Comparison of ENCODE assay signal across 1 cellular context in genomic region chr4:175509320-175509719, GRCh38.
TF ChIP-seq lines count a peak whose summit lies in the region.

No MANE protein-coding gene starts in this region.

TF ChIP-seq in SK-N-SH, 30 proteins besides CTCF, POLR2A, EP300 and RAD21 (continued from another document):
- TF ChIP-seq MAX (IDR thresholded peaks at IDR 0.05; ENCODE audit: low read depth) (no peak), POLR2AphosphoS5 (IDR thresholded peaks at IDR 0.05; ENCODE audit: low read depth, low read length) (no peak), NRF1 (IDR thresholded peaks at IDR 0.05; ENCODE audit: low read depth, low read length) (no peak), NFIC (IDR thresholded peaks at IDR 0.05; ENCODE audit: borderline replicate concordance) (no peak), MEF2A (IDR thresholded peaks at IDR 0.05; ENCODE audit: borderline replicate concordance, low read depth) (no peak), YY1 (IDR thresholded peaks at IDR 0.05; ENCODE audit: low read depth) (no peak), ELF1 (IDR thresholded peaks at IDR 0.05) (no peak), GABPA (IDR thresholded peaks at IDR 0.05; ENCODE audit: low read depth) (no peak), SIN3A (IDR thresholded peaks at IDR 0.05; ENCODE audit: borderline replicate concordance, low read depth, low read length) (no peak), TEAD4 (IDR thresholded peaks at IDR 0.05; ENCODE audit: borderline replicate concordance, insufficient read depth) (no peak), SMC3 (IDR thresholded peaks at IDR 0.05; ENCODE audit: low read depth, low read length) (no peak), USF1 (IDR thresholded peaks at IDR 0.05; ENCODE audit: borderline replicate concordance, low read depth) (no peak), FOSL2 (IDR thresholded peaks at IDR 0.05; ENCODE audit: borderline replicate concordance, low read depth) (no peak), RXRA (IDR thresholded peaks at IDR 0.05; ENCODE audit: borderline replicate concordance, low read depth) (no peak)
TF ChIP-seq in SK-N-SH: peak in this region for 0.
